10 cellular contexts compared by ENCODE assay signal in the genomic region with DNA sequence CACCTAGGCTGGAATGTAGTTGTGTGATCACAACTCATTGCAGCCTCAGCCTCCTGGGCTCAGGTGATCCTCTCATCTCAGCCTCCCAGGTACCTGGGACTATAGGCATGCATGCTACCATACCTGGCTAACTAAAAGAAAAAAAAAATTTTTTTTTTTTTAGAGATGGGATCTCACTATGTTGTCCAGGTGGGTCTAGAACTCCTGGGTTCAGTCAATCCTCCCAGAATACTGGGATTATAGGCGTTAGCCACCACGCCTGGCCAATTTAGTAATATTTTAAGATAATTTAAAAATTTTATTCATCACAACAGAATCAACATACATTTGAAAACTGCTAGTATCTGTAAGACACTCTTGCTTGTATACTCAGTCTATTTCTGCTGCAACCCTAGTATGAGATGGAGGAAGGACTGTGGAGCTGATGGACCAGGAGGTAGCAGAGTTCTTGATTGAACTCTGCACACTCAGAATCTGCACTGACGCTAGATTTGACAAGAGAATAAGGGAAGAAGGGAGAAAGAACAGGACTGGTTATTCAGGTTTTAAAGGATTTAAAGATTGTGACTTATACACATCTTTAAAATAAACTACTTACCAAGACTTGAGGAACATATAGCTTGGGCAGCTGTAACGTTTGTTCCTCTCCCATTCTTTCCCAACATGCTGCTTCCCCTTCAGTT. TPM values are rescaled to one million over a fixed set of nuclear protein-coding genes. Genes with fewer than 3 reads are reported as not detected.
DNase-seq lines count a peak whose midpoint lies in the region; ATAC-seq and TF ChIP-seq lines count a peak whose summit lies in the region.
"Had no signal": no experiment of that assay in that cellular context is flagged by ENCODE, and none has a peak within 500 bp of the region (broad histone marks: within the 10 kb centered on the region; RNA-seq: fewer than 3 reads in every experiment).

No MANE protein-coding gene starts in this region.

- intact Hi-C loops in CD4-positive, alpha-beta T cell (cut with DNase I, micrococcal nuclease): no loop called here
- intact Hi-C loops in body of pancreas (cut with DNase I): no loop called here
- intact Hi-C loops in naive thymus-derived CD4-positive, alpha-beta T cell (cut with micrococcal nuclease): loop anchor here (2.0 to 5.0 kb wide), 4 partner anchors 57 to 208 kb away; a partner anchor contains a TSS

- TF ChIP-seq POLR2A in body of pancreas (IDR thresholded peaks at IDR 0.05): no peak

- no peak overlapping the region for H3K9ac ChIP-seq in HUES48 (ENCODE audit: low read depth, low read length)

- H3K4me1 ChIP-seq in HUES48 (ENCODE audit: control insufficient read depth, insufficient read depth, low read length) (peaks cover 11% of the 10 kb centered on the region; the same call in 1 of the 2 replicates), body of pancreas (peaks cover 40% of the 10 kb centered on the region)
- peaks cover 10 to 15% of the 10 kb centered on the region in 2 donors for H3K4me1 ChIP-seq in naive thymus-derived CD4-positive, alpha-beta T cell (ENCODE audit: control insufficient read depth in 2 of 2, insufficient read depth in 2 of 2, low read length in 2 of 2)

- H3K27ac Mint-ChIP-seq in CD4-positive, alpha-beta T cell: peak overlapping the region; percentile 55
- peak overlapping the region in 2 of 9 donors; percentile 33 to 79 for H3K27ac Mint-ChIP-seq in naive thymus-derived CD4-positive, alpha-beta T cell

- no peaks in the 10 kb centered on the region for H3K9me3 ChIP-seq in CD4-positive, alpha-beta T cell (ENCODE audit: control insufficient read depth, low read length)
- no peaks in the 10 kb centered on the region for H3K9me3 ChIP-seq in HUES48 (ENCODE audit: control insufficient read depth, insufficient read depth, low read length)
- H3K9me3 ChIP-seq in body of pancreas: no peaks in the 10 kb centered on the region
- H3K9me3 ChIP-seq in naive thymus-derived CD4-positive, alpha-beta T cell (ENCODE audit: control insufficient read depth in 2 of 3, low read length in 3 of 3): no peaks in the 10 kb centered on the region

- H3K9me3 Mint-ChIP-seq in CD4-positive, alpha-beta T cell: no peaks in the 10 kb centered on the region
- H3K9me3 Mint-ChIP-seq in naive thymus-derived CD4-positive, alpha-beta T cell: no peaks in the 10 kb centered on the region

- no peak overlapping the region for H3K4me3 Mint-ChIP-seq in CD4-positive, alpha-beta T cell
- peak overlapping the region in 1 of 10 donors; percentile 75 for H3K4me3 Mint-ChIP-seq in naive thymus-derived CD4-positive, alpha-beta T cell

- H3K27me3 Mint-ChIP-seq in CD4-positive, alpha-beta T cell: no peaks in the 10 kb centered on the region
- H3K27me3 Mint-ChIP-seq in naive thymus-derived CD4-positive, alpha-beta T cell: no peaks in the 10 kb centered on the region

- POLR2A ChIA-PET in CD4-positive, alpha-beta T cell (lab: Charles Lee): interaction anchor here (1.1 to 1.4 kb wide), 3 partner anchors 21 to 99 kb away, joined by 3 to 4 read pairs (median 3); no protein-coding TSS in a partner anchor
- POLR2A ChIA-PET in naive thymus-derived CD4-positive, alpha-beta T cell (lab: Charles Lee): no interaction called here

- H3K36me3 ChIP-seq in HUES48 (ENCODE audit: control insufficient read depth, insufficient read depth, low read length) (0 out of 2 replicates have a peak, but pooled peaks cover 2% of the 10 kb centered on the region), body of pancreas (replicated peaks in 1 of 2; ENCODE audit: insufficient read depth in 1 of 2, low read depth in 2 of 2) (no peaks in the 10 kb centered on the region)
- H3K36me3 ChIP-seq in naive thymus-derived CD4-positive, alpha-beta T cell (ENCODE audit: control insufficient read depth in 2 of 3, insufficient read depth in 3 of 3, low read length in 3 of 3): no peaks in the 10 kb centered on the region

- no peaks in the 10 kb centered on the region for H3K27me3 ChIP-seq in CD4-positive, alpha-beta T cell (ENCODE audit: control insufficient read depth, insufficient read depth, low read length)
- H3K27me3 ChIP-seq in HUES48 (ENCODE audit: control insufficient read depth, insufficient read depth, low read length): no peaks in the 10 kb centered on the region
- no peaks in the 10 kb centered on the region for H3K27me3 ChIP-seq in body of pancreas
- no peaks in the 10 kb centered on the region for H3K27me3 ChIP-seq in naive thymus-derived CD4-positive, alpha-beta T cell (ENCODE audit: control insufficient read depth in 2 of 2, insufficient read depth in 2 of 2, low read length in 2 of 2)

- no peak for DNase-seq in CD4-positive, alpha-beta T cell
- no peak for DNase-seq in body of pancreas
- DNase-seq in naive thymus-derived CD4-positive, alpha-beta T cell: no peak
- DNase-seq in ACHN: no peak
- no peak for DNase-seq in globus pallidus (ENCODE audit: low spot score)
- DNase-seq in kidney tubule cell (ENCODE audit: low spot score): no peak
- DNase-seq in 8988T: no peak
- DNase-seq: activated effector memory CD4-positive, alpha-beta T cell treated with anti-CD3 and anti-CD28 coated beads, Interleukin-2, amount 50 U/mL, for 16 hours; posterior cingulate gyrus had no signal

- in situ Hi-C loops in ACHN (cut with HindIII; ENCODE audit: low pct_ligation_motif_present, low pct_unique_long_range_greater_than_20kb, low sequenced_read_pairs): no loop called here

- no peak overlapping the region for H3K27ac ChIP-seq in CD4-positive, alpha-beta T cell (ENCODE audit: low read depth, low read length)
- peak overlapping the region; percentile 26 for H3K27ac ChIP-seq in HUES48 (ENCODE audit: low read depth, low read length)
- H3K27ac ChIP-seq in body of pancreas: peak overlapping the region; percentile 52 to 78 (median 63)
- no peak overlapping the region for H3K27ac ChIP-seq in naive thymus-derived CD4-positive, alpha-beta T cell (ENCODE audit: low read depth, low read length)

- H3K36me3 Mint-ChIP-seq in CD4-positive, alpha-beta T cell (ENCODE audit: low read depth): no peaks in the 10 kb centered on the region
- peaks cover 0 to 14% (median 0%) of the 10 kb centered on the region in 5 donors for H3K36me3 Mint-ChIP-seq in naive thymus-derived CD4-positive, alpha-beta T cell

- WGBS in body of pancreas, 2 donors: 61 to 66% methylated on average over 4 of the region's 4 CpGs

- H3K4me1 Mint-ChIP-seq in CD4-positive, alpha-beta T cell (ENCODE audit: low read depth): peaks cover 35% of the 10 kb centered on the region
- peaks cover 18 to 49% (median 25%) of the 10 kb centered on the region in 7 donors for H3K4me1 Mint-ChIP-seq in naive thymus-derived CD4-positive, alpha-beta T cell

- CTCF ChIA-PET in CD4-positive, alpha-beta T cell (lab: Charles Lee): no interaction called here
- CTCF ChIA-PET in naive thymus-derived CD4-positive, alpha-beta T cell (lab: Charles Lee): interaction anchor here (1.3 kb wide), 1 partner anchor 169 kb away, joined by 3 read pairs; no protein-coding TSS in a partner anchor

- TF ChIP-seq CTCF in CD4-positive, alpha-beta T cell (IDR thresholded peaks at IDR 0.05): no peak
- TF ChIP-seq CTCF in body of pancreas (IDR thresholded peaks at IDR 0.05): no peak

- no peak overlapping the region for H3K4me3 ChIP-seq in HUES48 (ENCODE audit: low read depth, low read length)
- no peak overlapping the region for H3K4me3 ChIP-seq in body of pancreas
- no peak overlapping the region for H3K4me3 ChIP-seq in naive thymus-derived CD4-positive, alpha-beta T cell (ENCODE audit: low read length)

- ATAC-seq in CD4-positive, alpha-beta T cell (ENCODE audit: poor library complexity): no peak
- ATAC-seq in body of pancreas: no peak
- peak; percentile 16 for ATAC-seq in naive thymus-derived CD4-positive, alpha-beta T cell

RNA-seq across cellular contexts. Expression of a gene that starts 57.6 kb away (rescaled TPM):
- total RNA-seq in CD4-positive, alpha-beta T cell: 10 to 100 TPM; 18.5 to 19.7 TPM
- total RNA-seq in body of pancreas: 10 to 100 TPM; 24.4 to 31.6 TPM
- 10 to 100 TPM in 4 of 5 experiments, 1 to 10 TPM in 1; 9.0 to 67.7 (median 21.6) TPM for total RNA-seq in naive thymus-derived CD4-positive, alpha-beta T cell
- polyA plus RNA-seq in naive thymus-derived CD4-positive, alpha-beta T cell: 10 to 100 TPM; 12.5 to 16.5 TPM

Comparison
In these comparisons a context has a peak if more than half of its experiments do, and no peak if none do; other contexts are left out.
1. H3K27ac ChIP-seq: peak in HUES48 (single experiment) and body of pancreas (4 of 4); none in CD4-positive, alpha-beta T cell (single experiment) and naive thymus-derived CD4-positive, alpha-beta T cell (single experiment).
2. intact Hi-C loops: an anchor here in naive thymus-derived CD4-positive, alpha-beta T cell (2.0 to 5.0 kb wide); none called in CD4-positive, alpha-beta T cell and body of pancreas.